In the genomic region with DNA sequence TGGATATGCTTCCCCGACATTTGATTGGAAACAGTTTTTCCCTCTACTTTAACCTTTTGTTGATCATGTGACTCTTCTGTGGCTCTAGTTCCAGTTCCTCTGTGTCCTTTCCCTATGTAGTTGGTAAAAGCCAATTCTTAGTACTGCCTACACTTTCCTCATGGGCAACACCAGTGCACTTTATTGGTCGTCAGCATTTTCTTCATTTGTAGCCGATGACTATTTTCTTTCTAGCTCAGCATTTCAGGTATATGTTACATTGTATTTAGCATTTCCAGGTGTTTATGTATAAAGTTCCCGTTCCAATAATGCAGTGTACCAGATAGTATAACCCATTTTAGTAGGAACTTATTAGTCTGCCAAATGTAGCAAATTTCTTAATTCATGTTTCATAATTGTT, we compare ENCODE assay signal across 26 cellular contexts. TPM values are rescaled to one million over a fixed set of nuclear protein-coding genes. Genes with fewer than 3 reads are reported as not detected.
A peak's percentile ranks its signal among the peaks of the same experiment; 100 is the strongest.
DNase-seq lines count a peak whose midpoint lies in the region; ATAC-seq, FAIRE-seq and TF ChIP-seq lines count a peak whose summit lies in the region.
"Had no signal": no experiment of that assay in that cellular context is flagged by ENCODE, and none has a peak within 500 bp of the region (broad histone marks: within the 10 kb centered on the region; RNA-seq: fewer than 3 reads in every experiment).

No MANE protein-coding gene starts in this region.

- H3K18ac ChIP-seq in IMR-90 (ENCODE audit: low read depth, low read length) (no peak overlapping the region), trophoblast cell (ENCODE audit: low read length) (no peak overlapping the region)

- H4K12ac ChIP-seq in trophoblast cell (ENCODE audit: low read depth, low read length), result no peak overlapping the region

- H3K36me3 ChIP-seq in breast epithelium, result no peaks in the 10 kb centered on the region
- peaks cover 14% of the 10 kb centered on the region; the same call in 1 of the 2 replicates for H3K36me3 ChIP-seq in IMR-90 (ENCODE audit: control insufficient read depth, insufficient read depth, low read length)
- peaks cover 13% of the 10 kb centered on the region for H3K36me3 ChIP-seq in astrocyte (ENCODE audit: insufficient read depth, low read length)
- H3K36me3 ChIP-seq in trophoblast cell (ENCODE audit: control insufficient read depth in 1 of 2, insufficient read depth in 2 of 2, low read length in 2 of 2), result peaks cover 4 to 10% of the 10 kb centered on the region in 2 experiments
- peaks cover 2 to 7% of the 10 kb centered on the region in 2 donors for H3K36me3 ChIP-seq in small intestine (ENCODE audit: control insufficient read depth in 2 of 2, insufficient read depth in 2 of 2, low read length in 2 of 2)
- peaks cover 15% of the 10 kb centered on the region for H3K36me3 ChIP-seq in left ventricle myocardium inferior

- TF ChIP-seq POLR2A in breast epithelium (IDR thresholded peaks at IDR 0.05) (no peak), IMR-90 (IDR thresholded peaks at IDR 0.05; ENCODE audit: low read depth, low read length) (no peak)

- H2AFZ ChIP-seq in IMR-90 (replicated peaks; ENCODE audit: low read length, poor library complexity) (no peak overlapping the region), astrocyte (ENCODE audit: low read depth, low read length) (no peak overlapping the region), trophoblast cell (ENCODE audit: insufficient read depth, low read length, poor library complexity) (no peak overlapping the region)
- H2AFZ ChIP-seq: GM23338 had no signal

- TF ChIP-seq CTCF in MCF 10A (IDR thresholded peaks at IDR 0.05; ENCODE audit: unreplicated experiment), result no peak
- TF ChIP-seq CTCF in breast epithelium (IDR thresholded peaks at IDR 0.05), result no peak
- no peak for TF ChIP-seq CTCF in IMR-90 (conservative IDR thresholded peaks at IDR 0.05; ENCODE audit: low read depth, low read length)
- no peak for TF ChIP-seq CTCF in astrocyte (IDR thresholded peaks at IDR 0.05; ENCODE audit: insufficient read depth, low read depth, low read length)
- TF ChIP-seq CTCF in left ventricle myocardium inferior (IDR thresholded peaks at IDR 0.05; ENCODE audit: borderline replicate concordance), result no peak

- H2BK120ac ChIP-seq in IMR-90 (ENCODE audit: low read depth, low read length) (no peak overlapping the region), trophoblast cell (ENCODE audit: insufficient read depth, low read length, poor library complexity) (no peak overlapping the region)

- H3K4ac ChIP-seq in IMR-90 (ENCODE audit: low read depth, low read length), result no peak overlapping the region
- H3K4ac ChIP-seq in trophoblast cell (ENCODE audit: low read depth, low read length), result no peak overlapping the region

- H4K8ac ChIP-seq in IMR-90 (ENCODE audit: low read depth in 2 of 2, low read length in 2 of 2), result no peak overlapping the region
- H4K8ac ChIP-seq in trophoblast cell (ENCODE audit: low read depth, low read length), result no peak overlapping the region

- H3K27ac ChIP-seq in breast epithelium (no peak overlapping the region), IMR-90 (ENCODE audit: insufficient read depth, low read length) (no peak overlapping the region), astrocyte (ENCODE audit: low read depth, low read length) (no peak overlapping the region), trophoblast cell (ENCODE audit: low read depth, low read length) (no peak overlapping the region), small intestine (ENCODE audit: low read depth in 1 of 2, low read length in 1 of 2) (no peak overlapping the region), left ventricle myocardium inferior (replicated peaks) (no peak overlapping the region)
- H3K27ac ChIP-seq: 22Rv1; BLaER1 treated with 17β-estradiol and CSF1 and Interleukin-3, amounts not matched to agents 10 nM and 100 nM had no signal

- no peak overlapping the region for H2BK5ac ChIP-seq in IMR-90 (ENCODE audit: low read depth, low read length, poor library complexity, severe bottlenecking)
- no peak overlapping the region for H2BK5ac ChIP-seq in trophoblast cell (ENCODE audit: low read depth, low read length, poor library complexity)

- no peak overlapping the region for H4K5ac ChIP-seq in IMR-90 (ENCODE audit: low read depth, low read length)

- ATAC-seq in IMR-90 (ENCODE audit: low read depth), result no peak
- ATAC-seq: GM12878, GM23338, HCT116 had no signal

- H3K9ac ChIP-seq in IMR-90 (ENCODE audit: low read depth, low read length) (no peak overlapping the region), astrocyte (ENCODE audit: low read length) (no peak overlapping the region), trophoblast cell (ENCODE audit: low read length) (no peak overlapping the region)
- H3K9ac ChIP-seq: BLaER1 treated with 17β-estradiol and CSF1 and Interleukin-3, amounts not matched to agents 10 nM and 100 nM had no signal

- no CpG with 5 or more reads among the region's 4 CpGs for WGBS in IMR-90 (ENCODE audit: extremely low coverage in 2 of 2, insufficient read length in 1 of 2), 2 experiments
- WGBS in trophoblast cell (ENCODE audit: extremely low coverage, insufficient coverage, insufficient read length), result no CpG with 5 or more reads among the region's 4 CpGs
- WGBS in small intestine, 3 donors, result 94 to 98% (median 96%) methylated on average over 4 of the region's 4 CpGs

- H2AK9ac ChIP-seq in IMR-90 (replicated peaks; ENCODE audit: low read depth, low read length, poor library complexity), result no peak overlapping the region

- H3K79me1 ChIP-seq in IMR-90 (ENCODE audit: low read depth in 1 of 2, low read length in 2 of 2) (peaks cover 8 to 31% of the 10 kb centered on the region in 2 experiments), trophoblast cell (ENCODE audit: low read length) (no peaks in the 10 kb centered on the region)

- H3K9me3 Mint-ChIP-seq in MCF 10A (ENCODE audit: unreplicated experiment) (peaks cover 7% of the 10 kb centered on the region), astrocyte (ENCODE audit: unreplicated experiment) (peaks cover 8% of the 10 kb centered on the region)
- H3K9me3 Mint-ChIP-seq: CD4-positive, alpha-beta T cell; GM23338; H9 had no signal

- in situ Hi-C loops in IMR-90 (cut with MboI; ENCODE audit: low sequenced_read_pairs), result no loop called here

- H2BK12ac ChIP-seq in trophoblast cell (ENCODE audit: low read length), result no peak overlapping the region

- H4K20me1 ChIP-seq in IMR-90 (ENCODE audit: insufficient read depth, low read length) (no peaks in the 10 kb centered on the region), astrocyte (ENCODE audit: insufficient read depth, low read length) (no peaks in the 10 kb centered on the region)

- no peak overlapping the region for H2BK15ac ChIP-seq in IMR-90 (ENCODE audit: low read depth, low read length)

- no peak overlapping the region for H3K4me3 Mint-ChIP-seq in MCF 10A (ENCODE audit: unreplicated experiment)
- H3K4me3 Mint-ChIP-seq in astrocyte (ENCODE audit: unreplicated experiment), result no peak overlapping the region
- H3K4me3 Mint-ChIP-seq: CD14-positive monocyte; CD4-positive, alpha-beta T cell; GM23338; H9 had no signal

- H3K9me1 ChIP-seq in IMR-90 (ENCODE audit: insufficient read depth, low read length), result no peaks in the 10 kb centered on the region

- FAIRE-seq in astrocyte (lab: Jason Lieb, UNC) (no peak), small intestine (lab: Jason Lieb, UNC) (no peak)
- FAIRE-seq: A204.1, D721Med, GM12878 had no signal

- CTCF ChIA-PET in MCF 10A (lab: Yijun Ruan, JAX) (no interaction called here), IMR-90 (lab: Yijun Ruan, JAX) (no interaction called here)

- no peak overlapping the region for H3K14ac ChIP-seq in IMR-90 (replicated peaks; ENCODE audit: low read depth, low read length)
- H3K14ac ChIP-seq in trophoblast cell (ENCODE audit: low read length), result no peak overlapping the region

- H3K23ac ChIP-seq in IMR-90 (ENCODE audit: low read depth, low read length) (no peak overlapping the region), trophoblast cell (ENCODE audit: low read length) (peak overlapping the region; percentile 78)

- H3K4me1 Mint-ChIP-seq in MCF 10A (ENCODE audit: insufficient read depth, unreplicated experiment) (peaks cover 17% of the 10 kb centered on the region), astrocyte (ENCODE audit: low read depth, unreplicated experiment) (peaks cover 11% of the 10 kb centered on the region)

- DNase-seq in MCF 10A (ENCODE audit: unreplicated experiment), result no peak
- DNase-seq in breast epithelium (ENCODE audit: low spot score in 2 of 2), result no peak
- no peak for DNase-seq in IMR-90
- DNase-seq in astrocyte (ENCODE audit: low read depth), result no peak
- no peak for DNase-seq in trophoblast cell
- no peak for DNase-seq in small intestine
- DNase-seq in HuH-7 (ENCODE audit: low spot score), result no peak
- no peak for DNase-seq in left ventricle myocardium inferior
- DNase-seq: ACHN; AML-193; BE2C; CD4-positive, alpha-beta T cell; CD8-positive, alpha-beta memory T cell; DMS 273 treated with DMSO at 0.1 percent for 48 hours; DMS79; EL; GDM1; H9 had no signal

- H3K79me2 ChIP-seq in astrocyte (ENCODE audit: insufficient read depth, low read length) (peaks cover 10% of the 10 kb centered on the region), trophoblast cell (ENCODE audit: control insufficient read depth, insufficient read depth, low read length, poor library complexity) (no peaks in the 10 kb centered on the region)

- H3K27me3 ChIP-seq in breast epithelium (no peaks in the 10 kb centered on the region), IMR-90 (ENCODE audit: control insufficient read depth, insufficient read depth, low read length) (no peaks in the 10 kb centered on the region), astrocyte (ENCODE audit: insufficient read depth, low read length) (no peaks in the 10 kb centered on the region), trophoblast cell (ENCODE audit: insufficient read depth, low read length) (no peaks in the 10 kb centered on the region), small intestine (ENCODE audit: control insufficient read depth in 2 of 2, insufficient read depth in 2 of 2, low read length in 2 of 2) (no peaks in the 10 kb centered on the region), left ventricle myocardium inferior (ENCODE audit: low read depth) (no peaks in the 10 kb centered on the region)
- H3K27me3 ChIP-seq: BE2C; BLaER1 treated with 17β-estradiol and CSF1 and Interleukin-3, amounts not matched to agents 10 nM and 100 nM had no signal

- H4K91ac ChIP-seq in IMR-90 (ENCODE audit: insufficient read depth, low read depth, low read length) (no peak overlapping the region), trophoblast cell (ENCODE audit: low read depth, low read length) (no peak overlapping the region)

- POLR2A ChIA-PET in MCF 10A (lab: Yijun Ruan, JAX), result no interaction called here
- POLR2A ChIA-PET in IMR-90 (lab: Charles Lee; ENCODE audit: unreplicated experiment), result no interaction called here

- no peak overlapping the region for H2BK20ac ChIP-seq in IMR-90 (ENCODE audit: low read depth, low read length)

- TF ChIP-seq RAD21 in IMR-90 (IDR thresholded peaks at IDR 0.05; ENCODE audit: low read length), result no peak

- dilution Hi-C loops in IMR-90 (cut with HindIII; ENCODE audit: low sequenced_read_pairs, unreplicated experiment), result no loop called here

- H3K27me3 Mint-ChIP-seq in MCF 10A (ENCODE audit: insufficient read depth, unreplicated experiment) (no peaks in the 10 kb centered on the region), astrocyte (ENCODE audit: low read depth, unreplicated experiment) (no peaks in the 10 kb centered on the region)
- H3K27me3 Mint-ChIP-seq: CD4-positive, alpha-beta T cell; CD8-positive, alpha-beta memory T cell had no signal

- H3K4me1 ChIP-seq in breast epithelium (no peaks in the 10 kb centered on the region), IMR-90 (ENCODE audit: control insufficient read depth, insufficient read depth, low read length) (peaks cover 1% of the 10 kb centered on the region; the same call in 1 of the 2 replicates), astrocyte (ENCODE audit: insufficient read depth, low read length) (peaks cover 11% of the 10 kb centered on the region), trophoblast cell (ENCODE audit: control insufficient read depth in 1 of 2, insufficient read depth in 2 of 2, low read length in 2 of 2) (no peaks in the 10 kb centered on the region), small intestine (ENCODE audit: control insufficient read depth in 2 of 2, insufficient read depth in 1 of 2, low read depth in 1 of 2, low read length in 1 of 2) (no peaks in the 10 kb centered on the region), left ventricle myocardium inferior (peaks cover 14% of the 10 kb centered on the region)
- H3K4me1 ChIP-seq: BE2C had no signal

- H3K36me3 Mint-ChIP-seq in MCF 10A (ENCODE audit: insufficient read depth, unreplicated experiment), result peaks cover 71% of the 10 kb centered on the region
- H3K36me3 Mint-ChIP-seq in astrocyte (ENCODE audit: low read depth, unreplicated experiment), result peaks cover 34% of the 10 kb centered on the region

- H3K4me3 ChIP-seq in breast epithelium (no peak overlapping the region), IMR-90 (ENCODE audit: insufficient read depth, low read depth, low read length) (no peak overlapping the region), astrocyte (ENCODE audit: insufficient read depth, low read depth, low read length) (no peak overlapping the region), trophoblast cell (ENCODE audit: low read depth, low read length) (no peak overlapping the region), small intestine (ENCODE audit: low read depth in 1 of 2, low read length in 2 of 2) (no peak overlapping the region), left ventricle myocardium inferior (no peak overlapping the region)
- H3K4me3 ChIP-seq: BLaER1 treated with 17β-estradiol and CSF1 and Interleukin-3, amounts not matched to agents 10 nM and 100 nM; GM12878; GM23338 had no signal

- H3K9me3 ChIP-seq in breast epithelium (no peaks in the 10 kb centered on the region), IMR-90 (ENCODE audit: control insufficient read depth, insufficient read depth, low read length) (peaks cover 3% of the 10 kb centered on the region), astrocyte (ENCODE audit: insufficient read depth, low read depth, low read length) (no peaks in the 10 kb centered on the region), trophoblast cell (ENCODE audit: insufficient read depth, low read depth, low read length) (peaks cover 2% of the 10 kb centered on the region), small intestine (ENCODE audit: control insufficient read depth, low read depth) (no peaks in the 10 kb centered on the region), left ventricle myocardium inferior (replicated peaks) (no peaks in the 10 kb centered on the region)
- H3K9me3 ChIP-seq: BE2C had no signal

- intact Hi-C loops in MCF 10A (cut with micrococcal nuclease) (no loop called here), breast epithelium (cut with DNase I; ENCODE audit: low total_unique reads) (no loop called here), IMR-90 (cut with micrococcal nuclease) (no loop called here), left ventricle myocardium inferior (cut with micrococcal nuclease) (no loop called here)

- peak overlapping the region; percentile 50 for H3K27ac Mint-ChIP-seq in MCF 10A (ENCODE audit: low read depth, unreplicated experiment)
- H3K27ac Mint-ChIP-seq in astrocyte (ENCODE audit: unreplicated experiment), result peak overlapping the region; percentile 42
- H3K27ac Mint-ChIP-seq: CD14-positive monocyte; CD4-positive, alpha-beta T cell; GM23338; H9 had no signal

- H2AK5ac ChIP-seq in IMR-90 (ENCODE audit: low read depth, low read length) (no peak overlapping the region), trophoblast cell (ENCODE audit: low read length) (no peak overlapping the region)

- BruUV-seq in MCF 10A (replicated peaks; lab: Mats Ljungman, UMichigan), result no TSS peak
- no TSS peak for BruUV-seq in IMR-90 (replicated peaks; lab: Mats Ljungman, UMichigan)

- H3K4me2 ChIP-seq in IMR-90 (ENCODE audit: low read depth, low read length) (no peak overlapping the region), astrocyte (ENCODE audit: low read length) (no peak overlapping the region), trophoblast cell (ENCODE audit: low read length) (no peak overlapping the region)
- H3K4me2 ChIP-seq: BLaER1 treated with 17β-estradiol and CSF1 and Interleukin-3, amounts not matched to agents 10 nM and 100 nM; GM23338 had no signal

- H3K56ac ChIP-seq in IMR-90 (ENCODE audit: extremely low read depth, insufficient read depth, low read length), result no peak overlapping the region

RNA-seq across cellular contexts. Expression of a gene that starts 27.6 kb away (rescaled TPM):
- total RNA-seq in MCF 10A (2022), result not detected in 2 replicates
- under 1 TPM; 0.29 to 0.33 (median 0.32) TPM for total RNA-seq in breast epithelium
- total RNA-seq in IMR-90 (2012; rRNA removed), result 4.5 and 5.8 TPM in 2 replicates
- polyA plus RNA-seq in IMR-90 (2012; rRNA removed), result 1.1 and 1.8 TPM in 2 replicates
- 0.18 and 0.28 TPM in 2 replicates for polyA plus RNA-seq in IMR-90 (2012; cell fraction: cytosol; rRNA removed)
- polyA plus RNA-seq in IMR-90 (2012; cell fraction: nucleus; rRNA removed; ENCODE audit: low replicate concordance), result 0.04 and 0.40 TPM in 2 replicates
- 0.39 and 0.60 TPM in 2 replicates for total RNA-seq in astrocyte
- 0.01 TPM in 1 of 2 replicates, not detected in the other for polyA plus RNA-seq in trophoblast cell (2013)
- 1 to 10 TPM in 1 of 3 donors, under 1 TPM in 2; 0.45 to 1.1 (median 0.60) TPM for polyA plus RNA-seq in small intestine
- 77.2 TPM for total RNA-seq in left ventricle myocardium inferior
- total RNA-seq: GM12878, GM23338, H9 had no signal

Comparison
In these comparisons a context has a peak if more than half of its experiments do, and no peak if none do; other contexts are left out.
1. RNA of a gene that starts 27.6 kb away (total RNA-seq): 77.2 TPM in left ventricle myocardium inferior (single experiment); 4.5 to 5.8 TPM in IMR-90, 0.39 to 0.60 TPM in astrocyte, 0.29 to 0.33 TPM in breast epithelium and not detected in MCF 10A; every median in the first group is over 10 times any median in the second.